14 cellular contexts compared by ENCODE assay signal in genomic region chr3:147383617-147384016, GRCh38. TPM values are rescaled to one million over a fixed set of nuclear protein-coding genes. Genes with fewer than 3 reads are reported as not detected.
DNase-seq lines count a peak whose midpoint lies in the region; ATAC-seq and TF ChIP-seq lines count a peak whose summit lies in the region.
"Had no signal": no experiment of that assay in that cellular context is flagged by ENCODE, and none has a peak within 500 bp of the region (broad histone marks: within the 10 kb centered on the region; RNA-seq: fewer than 3 reads in every experiment).

No MANE protein-coding gene starts in this region.

- TF ChIP-seq CTCF in MCF 10A (IDR thresholded peaks at IDR 0.05; ENCODE audit: unreplicated experiment) (no peak), mammary epithelial cell (conservative IDR thresholded peaks at IDR 0.05 in 1 of 2, IDR thresholded peaks at IDR 0.05 in 1 of 2; ENCODE audit: extremely low read depth in 1 of 2, insufficient read depth in 1 of 2, low read depth in 1 of 2, low read length in 2 of 2) (peak in 1 of 2 donors; percentile 26), endodermal cell (conservative IDR thresholded peaks at IDR 0.05) (peak; percentile 79), testis (IDR thresholded peaks at IDR 0.05) (no peak)

- CTCF ChIA-PET in MCF 10A (lab: Yijun Ruan, JAX), result interaction anchor here (0.6 kb wide), 2 partner anchors 410 to 984 kb away, joined by 4 to 5 read pairs; no protein-coding TSS in a partner anchor
- CTCF ChIA-PET in mammary epithelial cell (lab: Charles Lee; ENCODE audit: low non-redundant PET), result no interaction called here

- intact Hi-C loops in MCF 10A (cut with micrococcal nuclease), result no loop called here
- intact Hi-C loops in mammary epithelial cell (cut with micrococcal nuclease), result loop anchor here (10.0 kb wide), 1 partner anchor 231 kb away; no protein-coding TSS in a partner anchor
- intact Hi-C loops in testis (cut with DNase I; ENCODE audit: low total_unique reads), result no loop called here

- no peaks in the 10 kb centered on the region for H3K36me3 ChIP-seq in mammary epithelial cell (ENCODE audit: insufficient read depth, low read length)
- no peaks in the 10 kb centered on the region for H3K36me3 ChIP-seq in endodermal cell (ENCODE audit: control insufficient read depth, insufficient read depth, low read length)
- H3K36me3 ChIP-seq in testis (ENCODE audit: low read depth, missing control alignments), result no peaks in the 10 kb centered on the region
- H3K36me3 ChIP-seq: spleen had no signal

- peaks cover 73% of the 10 kb centered on the region for H3K27me3 ChIP-seq in mammary epithelial cell (ENCODE audit: insufficient read depth, low read length)
- peaks cover 100% of the 10 kb centered on the region for H3K27me3 ChIP-seq in endodermal cell (ENCODE audit: control insufficient read depth, insufficient read depth, low read length, poor library complexity, severe bottlenecking)
- H3K27me3 ChIP-seq in testis, result no peaks in the 10 kb centered on the region

- H3K4me3 Mint-ChIP-seq in MCF 10A (ENCODE audit: unreplicated experiment) (no peak overlapping the region), endodermal cell (no peak overlapping the region)
- H3K4me3 Mint-ChIP-seq: naive thymus-derived CD8-positive, alpha-beta T cell had no signal

- no peak overlapping the region for H2AFZ ChIP-seq in mammary epithelial cell (ENCODE audit: low read depth, low read length)

- no peak for TF ChIP-seq POLR2A in testis (IDR thresholded peaks at IDR 0.05)

- H3K4me1 ChIP-seq in mammary epithelial cell (ENCODE audit: insufficient read depth, low read length) (no peaks in the 10 kb centered on the region), endodermal cell (ENCODE audit: control insufficient read depth, insufficient read depth, low read length) (no peaks in the 10 kb centered on the region), testis (no peaks in the 10 kb centered on the region)

- H3K4me3 ChIP-seq in mammary epithelial cell (replicated peaks in 1 of 3; ENCODE audit: insufficient read depth in 1 of 3, low read depth in 2 of 3, low read length in 3 of 3) (no peak overlapping the region), endodermal cell (ENCODE audit: low read length) (no peak overlapping the region), testis (no peak overlapping the region)
- H3K4me3 ChIP-seq: spleen had no signal

- no peaks in the 10 kb centered on the region for H3K79me2 ChIP-seq in mammary epithelial cell (ENCODE audit: insufficient read depth, low read length)

- H3K36me3 Mint-ChIP-seq in MCF 10A (ENCODE audit: insufficient read depth, unreplicated experiment) (no peaks in the 10 kb centered on the region), endodermal cell (ENCODE audit: low read depth) (no peaks in the 10 kb centered on the region)

- H3K27ac Mint-ChIP-seq in MCF 10A (ENCODE audit: low read depth, unreplicated experiment), result no peak overlapping the region
- no peak overlapping the region for H3K27ac Mint-ChIP-seq in endodermal cell
- H3K27ac Mint-ChIP-seq: naive thymus-derived CD8-positive, alpha-beta T cell had no signal

- BruUV-seq in MCF 10A (replicated peaks; lab: Mats Ljungman, UMichigan) (no TSS peak), mammary epithelial cell (replicated peaks; lab: Mats Ljungman, UMichigan) (no TSS peak)

- no peak overlapping the region for H3K27ac ChIP-seq in mammary epithelial cell (ENCODE audit: insufficient read depth, low read depth, low read length)
- H3K27ac ChIP-seq in endodermal cell (ENCODE audit: low read depth, low read length), result no peak overlapping the region
- H3K27ac ChIP-seq in testis, result no peak overlapping the region
- H3K27ac ChIP-seq: epithelial cell of prostate, spleen had no signal

- dilution Hi-C loops in mammary epithelial cell (cut with HindIII; ENCODE audit: low sequenced_read_pairs), result no loop called here

- H3K9me3 Mint-ChIP-seq in MCF 10A (ENCODE audit: unreplicated experiment), result no peaks in the 10 kb centered on the region
- H3K9me3 Mint-ChIP-seq in endodermal cell, result no peaks in the 10 kb centered on the region

- H3K9me3 ChIP-seq in mammary epithelial cell (replicated peaks; ENCODE audit: insufficient read depth, low read length) (peaks cover 4% of the 10 kb centered on the region), endodermal cell (ENCODE audit: control insufficient read depth, low read length) (no peaks in the 10 kb centered on the region), testis (no peaks in the 10 kb centered on the region)

- peaks cover 83% of the 10 kb centered on the region for H3K27me3 Mint-ChIP-seq in MCF 10A (ENCODE audit: insufficient read depth, unreplicated experiment)
- peaks cover 99% of the 10 kb centered on the region for H3K27me3 Mint-ChIP-seq in endodermal cell (ENCODE audit: insufficient read depth)

- WGBS in mammary epithelial cell (ENCODE audit: low coverage, missing lambda C conversion rate), result 2% methylated on average over 5 of the region's 6 CpGs
- WGBS in endodermal cell (ENCODE audit: insufficient coverage in 1 of 2, insufficient read length in 1 of 2), 2 experiments, result 26 to 28% methylated on average over 5 to 6 of the region's 6 CpGs
- WGBS in testis, 2 donors, result 16 to 17% methylated on average over 6 of the region's 6 CpGs

- POLR2A ChIA-PET in MCF 10A (lab: Yijun Ruan, JAX), result no interaction called here

- no peaks in the 10 kb centered on the region for H4K20me1 ChIP-seq in mammary epithelial cell (ENCODE audit: insufficient read depth, low read length)

- no peaks in the 10 kb centered on the region for H3K4me1 Mint-ChIP-seq in MCF 10A (ENCODE audit: insufficient read depth, unreplicated experiment)
- peaks cover 14% of the 10 kb centered on the region for H3K4me1 Mint-ChIP-seq in endodermal cell

- DNase-seq in MCF 10A (ENCODE audit: unreplicated experiment) (peak; percentile 17), mammary epithelial cell (no peak), NOMO-1 treated with dmso at 0.1 percent for 144 hours (lab: John Stamatoyannopoulos, UW; ENCODE audit: unreplicated experiment) (peak; percentile 28), endodermal cell (peak; percentile 75), testis (no peak), HK-2 (ENCODE audit: unreplicated experiment) (no peak)
- no peak for DNase-seq in stimulated activated CD4-positive, alpha-beta T cell treated with anti-CD3 and anti-CD28 coated beads, Interleukin-4, amount 100 ng/mL, for 24 hours
- DNase-seq: amniotic stem cell; naive thymus-derived CD8-positive, alpha-beta T cell; NCI-H1092; NCI-H774; spleen had no signal

- in situ Hi-C loops in mammary epithelial cell (cut with MboI; ENCODE audit: low sequenced_read_pairs in 2 of 2), result no loop called here

- H3K4me2 ChIP-seq in mammary epithelial cell (ENCODE audit: insufficient read depth, low read depth, low read length), result no peak overlapping the region

- ATAC-seq in GM18907 (IDR thresholded peaks at IDR 0.05; ENCODE audit: unreplicated experiment), result no peak
- ATAC-seq: naive thymus-derived CD8-positive, alpha-beta T cell had no signal

- H3K9ac ChIP-seq in mammary epithelial cell (ENCODE audit: insufficient read depth, low read length) (no peak overlapping the region), endodermal cell (ENCODE audit: extremely low read depth, low read length, poor library complexity, severe bottlenecking) (no peak overlapping the region)

RNA-seq across cellular contexts. Expression of gene ZIC4, which starts 22.7 kb away (rescaled TPM):
- not detected in 2 replicates for total RNA-seq in MCF 10A (2022)
- under 1 TPM in 1 of 2 donors, not detected in 1; 0.17 TPM for total RNA-seq in mammary epithelial cell
- not detected for polyA plus RNA-seq in mammary epithelial cell
- polyA minus RNA-seq in mammary epithelial cell, result not detected
- not detected for total RNA-seq in endodermal cell
- polyA plus RNA-seq in endodermal cell (2013, experiment 1 of 2), result 25.3 TPM
- 26.4 TPM for polyA plus RNA-seq in endodermal cell (2013, experiment 2 of 2)
- under 1 TPM; 0.06 to 0.31 TPM for total RNA-seq in testis
- 0.55 TPM for polyA plus RNA-seq in testis (ENCODE audit: insufficient read depth, low read depth, low replicate concordance)
- total RNA-seq: naive thymus-derived CD8-positive, alpha-beta T cell; spleen had no signal
- polyA plus RNA-seq: naive thymus-derived CD8-positive, alpha-beta T cell; spleen had no signal

RNA-seq across cellular contexts. Expression of gene ZIC1, which starts 25.5 kb away (rescaled TPM):
- total RNA-seq in MCF 10A (2022), result not detected in 2 replicates
- under 1 TPM in 1 of 2 donors, not detected in 1; under 0.01 TPM for total RNA-seq in mammary epithelial cell
- polyA plus RNA-seq in mammary epithelial cell, result not detected
- not detected for polyA minus RNA-seq in mammary epithelial cell
- not detected for total RNA-seq in endodermal cell
- polyA plus RNA-seq in endodermal cell (2013, experiment 1 of 2), result 178 TPM
- 163 TPM for polyA plus RNA-seq in endodermal cell (2013, experiment 2 of 2)
- total RNA-seq in testis, result 1 to 10 TPM; 3.3 to 3.5 TPM
- 1.4 TPM for polyA plus RNA-seq in testis (ENCODE audit: insufficient read depth, low read depth, low replicate concordance)
- total RNA-seq: naive thymus-derived CD8-positive, alpha-beta T cell; spleen had no signal
- polyA plus RNA-seq: naive thymus-derived CD8-positive, alpha-beta T cell; spleen had no signal

Comparison
In these comparisons a context has a peak if more than half of its experiments do, and no peak if none do; other contexts are left out.
1. DNase-seq: peak in MCF 10A (single experiment), NOMO-1 treated with dmso at 0.1 percent for 144 hours (single experiment) and endodermal cell (single experiment); none in mammary epithelial cell (single experiment), testis (single experiment), HK-2 (single experiment) and stimulated activated CD4-positive, alpha-beta T cell treated with anti-CD3 and anti-CD28 coated beads, Interleukin-4, amount 100 ng/mL, for 24 hours (single experiment).